Comparison of ENCODE assay signal across 2 cellular contexts in genomic region chr4:140444347-140444746, GRCh38. TPM values are rescaled to one million over a fixed set of nuclear protein-coding genes. Genes with fewer than 3 reads are reported as not detected.
"Had no signal": no experiment of that assay in that cellular context is flagged by ENCODE, and none has a peak within 500 bp of the region (broad histone marks: within the 10 kb centered on the region; RNA-seq: fewer than 3 reads in every experiment).

No MANE protein-coding gene starts in this region.

RNA-seq across cellular contexts. Expression of gene MGAT4D, which starts 53.7 kb away (rescaled TPM):
- total RNA-seq: G401, GM12878 had no signal
- polyA plus RNA-seq: GM12878 had no signal
